Comparison of ENCODE assay signal across 25 cellular contexts in the genomic region with DNA sequence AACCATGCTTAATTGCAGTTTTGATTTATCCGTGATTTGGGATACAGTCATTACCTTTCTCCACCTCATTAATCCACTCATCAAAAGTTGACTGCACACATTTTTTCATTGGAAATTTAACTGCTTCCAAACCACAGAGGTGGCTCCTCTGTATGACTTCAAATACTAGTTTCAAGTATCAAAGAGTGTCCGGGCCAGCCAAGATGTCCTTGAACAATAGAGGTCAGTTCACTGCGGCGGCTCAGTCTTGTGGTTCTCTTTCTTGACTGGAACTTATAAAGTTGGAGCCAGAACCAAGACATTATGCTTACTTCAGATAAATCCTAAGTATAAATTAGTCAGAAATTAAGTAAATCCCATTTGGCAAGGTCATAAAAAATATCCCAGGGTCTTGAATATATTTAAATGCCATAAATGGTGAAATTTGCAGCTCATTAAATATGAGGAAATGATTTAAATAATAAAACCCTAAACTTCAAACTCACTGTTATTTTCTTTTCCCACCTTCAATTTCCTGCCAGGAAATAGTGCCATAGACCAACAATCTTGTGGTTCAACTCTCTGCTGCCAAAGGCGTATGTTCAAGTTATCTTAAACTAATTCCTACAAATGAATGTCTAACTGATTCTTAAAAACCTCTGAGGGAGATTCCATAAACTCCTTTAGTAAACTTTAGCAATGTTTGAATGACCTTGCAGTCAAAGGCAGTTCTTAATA.
DNase-seq lines count a peak whose midpoint lies in the region; ATAC-seq and TF ChIP-seq lines count a peak whose summit lies in the region.
"Had no signal": no experiment of that assay in that cellular context is flagged by ENCODE, and none has a peak within 500 bp of the region (broad histone marks: within the 10 kb centered on the region; RNA-seq: fewer than 3 reads in every experiment).

No MANE protein-coding gene starts in this region.

- peak; percentile 20 for DNase-seq in HT1080 (ENCODE audit: low read depth)
- peak; percentile 91 for DNase-seq in SK-N-MC (ENCODE audit: low read depth, low spot score)
- DNase-seq in dermis blood vessel endothelial cell, result peak; percentile 57
- DNase-seq in retinal pigment epithelial cell (ENCODE audit: low read depth), result peak; percentile 33
- DNase-seq in RPMI8226, result no peak
- no peak for DNase-seq in cerebellum (ENCODE audit: low spot score)
- DNase-seq: activated naive CD4-positive, alpha-beta T cell treated with anti-CD3 and anti-CD28 coated beads, Interleukin-2, amount 50 U/mL, for 16 hours; BE2C; effector CD4-positive, alpha-beta T cell; heart right ventricle; islet precursor cell; KBM-7; mesendoderm; natural killer cell; NCI-H1092 treated with DMSO at 0.1 percent for 48 hours; NCI-H524; OCI-M1; posterior cingulate gyrus; SK-N-SH; stimulated activated CD4-positive, alpha-beta T cell treated with anti-CD3 and anti-CD28 coated beads, Interleukin-4, amount 100 ng/mL, for 1 hour had no signal

- ATAC-seq in HG03521 (IDR thresholded peaks at IDR 0.05; ENCODE audit: unreplicated experiment), result no peak
- no peak for ATAC-seq in GM21390 (IDR thresholded peaks at IDR 0.05; ENCODE audit: unreplicated experiment)
- ATAC-seq: natural killer cell had no signal

- TF ChIP-seq CTCF in retinal pigment epithelial cell (conservative IDR thresholded peaks at IDR 0.05; ENCODE audit: low read depth, low read length), result no peak

- no peaks in the 10 kb centered on the region for H3K9me3 ChIP-seq in SK-N-MC (ENCODE audit: low read depth, low read length)
- H3K9me3 ChIP-seq: BE2C, SK-N-SH, suprapubic skin had no signal

- H3K36me3 ChIP-seq in SK-N-MC (ENCODE audit: insufficient read depth, low read length), result no peaks in the 10 kb centered on the region
- H3K36me3 ChIP-seq: BE2C, cardiac muscle cell, heart right ventricle, suprapubic skin had no signal

- no peak overlapping the region for H3K9ac ChIP-seq in SK-N-MC (ENCODE audit: insufficient read length)
- H3K9ac ChIP-seq: SK-N-SH had no signal

- H3K4me3 ChIP-seq in SK-N-MC (peak overlapping the region; percentile 30), retinal pigment epithelial cell (ENCODE audit: low read length) (no peak overlapping the region)
- H3K4me3 ChIP-seq: cardiac muscle cell, heart right ventricle, skin epidermis, suprapubic skin had no signal

- H3K27ac ChIP-seq in SK-N-MC, result peak overlapping the region; percentile 64; the same call in 1 of the 2 replicates
- H3K27ac ChIP-seq: cardiac muscle cell, suprapubic skin had no signal

Comparison
In these comparisons a context has a peak if more than half of its experiments do, and no peak if none do; other contexts are left out.
1. DNase-seq: peak in HT1080 (single experiment), SK-N-MC (single experiment), dermis blood vessel endothelial cell (single experiment) and retinal pigment epithelial cell (single experiment); none in RPMI8226 (single experiment) and cerebellum (single experiment).